In genomic region chr3:71607364-71607763, GRCh38 we compare ENCODE assay signal across 23 cellular contexts. TPM values are rescaled to one million over a fixed set of nuclear protein-coding genes. Genes with fewer than 3 reads are reported as not detected.
DNase-seq lines count a peak whose midpoint lies in the region; ATAC-seq, FAIRE-seq and TF ChIP-seq lines count a peak whose summit lies in the region.
"Had no signal": no experiment of that assay in that cellular context is flagged by ENCODE, and none has a peak within 500 bp of the region (broad histone marks: within the 10 kb centered on the region; RNA-seq: fewer than 3 reads in every experiment).

No MANE protein-coding gene starts in this region.

- no peak overlapping the region for H3K14ac ChIP-seq in IMR-90 (replicated peaks; ENCODE audit: low read depth, low read length)

- in situ Hi-C loops in IMR-90 (cut with MboI; ENCODE audit: low sequenced_read_pairs), result loop anchor here (25.0 kb wide), 1 partner anchor 895 kb away; no protein-coding TSS in a partner anchor

- H4K5ac ChIP-seq in IMR-90 (ENCODE audit: low read depth, low read length), result no peak overlapping the region

- no peaks in the 10 kb centered on the region; the same call in 1 of the 2 replicates for H3K9me2 ChIP-seq in SK-N-SH

- TF ChIP-seq RAD21 in SK-N-SH (IDR thresholded peaks at IDR 0.05; ENCODE audit: low read length) (no peak), IMR-90 (IDR thresholded peaks at IDR 0.05; ENCODE audit: low read length) (no peak)

- no peak overlapping the region for H3K4me2 ChIP-seq in SK-N-SH
- H3K4me2 ChIP-seq in IMR-90 (ENCODE audit: low read depth, low read length), result no peak overlapping the region
- H3K4me2 ChIP-seq: A549; BLaER1 treated with 17β-estradiol and CSF1 and Interleukin-3, amounts not matched to agents 10 nM and 100 nM had no signal

- no peak for TF ChIP-seq POLR2A in IMR-90 (IDR thresholded peaks at IDR 0.05; ENCODE audit: low read depth, low read length)

- no peak overlapping the region for H4K8ac ChIP-seq in IMR-90 (ENCODE audit: low read depth in 2 of 2, low read length in 2 of 2)

- no peaks in the 10 kb centered on the region for H3K27me3 Mint-ChIP-seq in mesothelial cell of epicardium (ENCODE audit: low read depth)
- H3K27me3 Mint-ChIP-seq: CD4-positive, alpha-beta T cell had no signal

- TF ChIP-seq EP300 in SK-N-SH (IDR thresholded peaks at IDR 0.05; ENCODE audit: borderline replicate concordance in 1 of 2, low read depth in 1 of 2, low read length in 1 of 2), result no peak

- FAIRE-seq in colon (lab: Jason Lieb, UNC), result peak; percentile 18
- FAIRE-seq: A549, D721Med, G401.6, GM12891, GM19239 had no signal

- H3K4me1 Mint-ChIP-seq in mesothelial cell of epicardium, result no peaks in the 10 kb centered on the region
- H3K4me1 Mint-ChIP-seq: B cell had no signal

- peaks cover 8% of the 10 kb centered on the region for H3K36me3 Mint-ChIP-seq in mesothelial cell of epicardium

- H3K9me3 ChIP-seq in SK-N-SH (no peaks in the 10 kb centered on the region), IMR-90 (ENCODE audit: control insufficient read depth, insufficient read depth, low read length) (peaks cover 4% of the 10 kb centered on the region)
- H3K9me3 ChIP-seq: Caco-2 had no signal

- H3F3A ChIP-seq in SK-N-SH (replicated peaks; ENCODE audit: insufficient read depth), result peaks cover 1% of the 10 kb centered on the region

- H3K36me3 ChIP-seq in SK-N-SH (replicated peaks in 1 of 2; ENCODE audit: control insufficient read depth in 1 of 2, insufficient read depth in 2 of 2, low read length in 1 of 2) (no peaks in the 10 kb centered on the region), IMR-90 (ENCODE audit: control insufficient read depth, insufficient read depth, low read length) (no peaks in the 10 kb centered on the region)
- H3K36me3 ChIP-seq: BLaER1 treated with 17β-estradiol and CSF1 and Interleukin-3, amounts not matched to agents 10 nM and 100 nM had no signal

- H3K9me1 ChIP-seq in IMR-90 (ENCODE audit: insufficient read depth, low read length), result no peaks in the 10 kb centered on the region

- no peaks in the 10 kb centered on the region for H3K4me1 ChIP-seq in SK-N-SH (ENCODE audit: control insufficient read depth in 1 of 2, insufficient read depth in 2 of 2, low read depth in 1 of 2, low read length in 1 of 2)
- H3K4me1 ChIP-seq in IMR-90 (ENCODE audit: control insufficient read depth, insufficient read depth, low read length), result no peaks in the 10 kb centered on the region; the same call in 1 of the 2 replicates
- H3K4me1 ChIP-seq: Caco-2 had no signal

- no peak overlapping the region for H2BK20ac ChIP-seq in IMR-90 (ENCODE audit: low read depth, low read length)

- dilution Hi-C loops in IMR-90 (cut with HindIII; ENCODE audit: low sequenced_read_pairs, unreplicated experiment), result no loop called here

- no TSS peak for BruUV-seq in IMR-90 (replicated peaks; lab: Mats Ljungman, UMichigan)

- no peak overlapping the region for H3K9ac ChIP-seq in SK-N-SH
- no peak overlapping the region for H3K9ac ChIP-seq in IMR-90 (ENCODE audit: low read depth, low read length)
- H3K9ac ChIP-seq: BLaER1 treated with 17β-estradiol and CSF1 and Interleukin-3, amounts not matched to agents 10 nM and 100 nM had no signal

- no peak overlapping the region for H2BK15ac ChIP-seq in IMR-90 (ENCODE audit: low read depth, low read length)

- H3K27ac Mint-ChIP-seq in mesothelial cell of epicardium, result no peak overlapping the region
- H3K27ac Mint-ChIP-seq: B cell; CD4-positive, alpha-beta T cell; CD8-positive, alpha-beta T cell had no signal

- ATAC-seq in SK-N-SH treated with all-trans-retinoic acid at 6 μM for 48 hours, result no peak
- no peak for ATAC-seq in IMR-90 (ENCODE audit: low read depth)
- peak; percentile 70 for ATAC-seq in left colon
- ATAC-seq: A549; CD8-positive, alpha-beta T cell had no signal

- DNase-seq in SK-N-SH, result no peak
- no peak for DNase-seq in IMR-90
- DNase-seq in left colon, result no peak
- DNase-seq in mesothelial cell of epicardium (ENCODE audit: low spot score in 2 of 2, unreplicated experiment in 2 of 2), result no peak
- DNase-seq in NCI-H2227 treated with DMSO at 0.1 percent for 48 hours (lab: John Stamatoyannopoulos, UW), result no peak
- DNase-seq: AML-193; Caco-2; Calu3; CD4-positive, alpha-beta T cell; CD8-positive, alpha-beta T cell; DMS79 treated with DMSO at 0.1 percent for 48 hours; GF-D8 had no signal

- H3K27ac ChIP-seq in SK-N-SH (ENCODE audit: low read depth in 2 of 2, low read length in 1 of 2) (no peak overlapping the region), IMR-90 (ENCODE audit: insufficient read depth, low read length) (no peak overlapping the region)
- H3K27ac ChIP-seq: 22Rv1; A549; BLaER1 treated with 17β-estradiol and CSF1 and Interleukin-3, amounts not matched to agents 10 nM and 100 nM; C4-2B had no signal

- H3K4me3 Mint-ChIP-seq in mesothelial cell of epicardium, result no peak overlapping the region
- H3K4me3 Mint-ChIP-seq: B cell; CD4-positive, alpha-beta T cell; CD8-positive, alpha-beta T cell had no signal

- TF ChIP-seq CTCF in SK-N-SH (IDR thresholded peaks at IDR 0.05) (no peak), IMR-90 (conservative IDR thresholded peaks at IDR 0.05; ENCODE audit: low read depth, low read length) (no peak), mesothelial cell of epicardium (IDR thresholded peaks at IDR 0.05; ENCODE audit: unreplicated experiment) (no peak)

- no peak overlapping the region for H4K91ac ChIP-seq in IMR-90 (ENCODE audit: insufficient read depth, low read depth, low read length)

- H4K20me1 ChIP-seq in SK-N-SH (ENCODE audit: insufficient read depth) (no peaks in the 10 kb centered on the region), IMR-90 (ENCODE audit: insufficient read depth, low read length) (no peaks in the 10 kb centered on the region)
- H4K20me1 ChIP-seq: BLaER1 treated with 17β-estradiol and CSF1 and Interleukin-3, amounts not matched to agents 10 nM and 100 nM had no signal

- no peak overlapping the region for H3K23ac ChIP-seq in IMR-90 (ENCODE audit: low read depth, low read length)

- no peaks in the 10 kb centered on the region; the same call in 1 of the 2 replicates for H3K79me2 ChIP-seq in SK-N-SH (ENCODE audit: insufficient read depth)

- H2BK5ac ChIP-seq in IMR-90 (ENCODE audit: low read depth, low read length, poor library complexity, severe bottlenecking), result no peak overlapping the region

- H2AFZ ChIP-seq in SK-N-SH (ENCODE audit: low read depth) (no peak overlapping the region), IMR-90 (replicated peaks; ENCODE audit: low read length, poor library complexity) (no peak overlapping the region)

- CTCF ChIA-PET in SK-N-SH (lab: Yijun Ruan, JAX), result interaction anchor here (0.8 kb wide), 1 partner anchor 906 kb away, joined by 3 read pairs; no protein-coding TSS in a partner anchor
- CTCF ChIA-PET in IMR-90 (lab: Yijun Ruan, JAX), result interaction anchor here (0.5 kb wide), 1 partner anchor 255 kb away, joined by 3 read pairs; no protein-coding TSS in a partner anchor

- WGBS in SK-N-SH (ENCODE audit: low lambda C conversion rate), result 93% methylated on average over 2 of the region's 2 CpGs
- WGBS in IMR-90 (ENCODE audit: extremely low coverage in 2 of 2, insufficient read length in 1 of 2), 2 experiments, result 100% methylated on average over 1 of the region's 2 CpGs; no CpG with 5 or more reads in 1 of the 2 experiments

- H3K18ac ChIP-seq in IMR-90 (ENCODE audit: low read depth, low read length), result no peak overlapping the region

- H3K56ac ChIP-seq in IMR-90 (ENCODE audit: extremely low read depth, insufficient read depth, low read length), result no peak overlapping the region

- POLR2A ChIA-PET in SK-N-SH (lab: Yijun Ruan, JAX) (no interaction called here), IMR-90 (lab: Charles Lee; ENCODE audit: unreplicated experiment) (no interaction called here)

- H3K27me3 ChIP-seq in SK-N-SH (ENCODE audit: insufficient read depth) (no peaks in the 10 kb centered on the region), IMR-90 (ENCODE audit: control insufficient read depth, insufficient read depth, low read length) (peaks cover 3% of the 10 kb centered on the region)
- H3K27me3 ChIP-seq: BLaER1 treated with 17β-estradiol and CSF1 and Interleukin-3, amounts not matched to agents 10 nM and 100 nM had no signal

- H2AK9ac ChIP-seq in IMR-90 (replicated peaks; ENCODE audit: low read depth, low read length, poor library complexity), result no peak overlapping the region

- no peak overlapping the region for H3K4ac ChIP-seq in IMR-90 (ENCODE audit: low read depth, low read length)

- H3K9me3 Mint-ChIP-seq in mesothelial cell of epicardium, result peaks cover 19% of the 10 kb centered on the region

- H3K4me3 ChIP-seq in SK-N-SH (ENCODE audit: low read depth in 2 of 2, low read length in 1 of 2) (no peak overlapping the region), IMR-90 (ENCODE audit: insufficient read depth, low read depth, low read length) (no peak overlapping the region)
- H3K4me3 ChIP-seq: A549; BLaER1 treated with 17β-estradiol and CSF1 and Interleukin-3, amounts not matched to agents 10 nM and 100 nM had no signal

- no peak overlapping the region for H2AK5ac ChIP-seq in IMR-90 (ENCODE audit: low read depth, low read length)

- no peaks in the 10 kb centered on the region for H3K79me1 ChIP-seq in IMR-90 (ENCODE audit: low read depth in 1 of 2, low read length in 2 of 2)

- no peak overlapping the region for H2BK120ac ChIP-seq in IMR-90 (ENCODE audit: low read depth, low read length)

- intact Hi-C loops in IMR-90 (cut with micrococcal nuclease) (no loop called here), left colon (cut with DNase I, micrococcal nuclease) (no loop called here)

TF ChIP-seq in SK-N-SH, 30 proteins besides CTCF, POLR2A, EP300 and RAD21 (continues in another document):
- TF ChIP-seq SIN3A (IDR thresholded peaks at IDR 0.05; ENCODE audit: borderline replicate concordance, low read depth, low read length) (no peak), MEF2A (IDR thresholded peaks at IDR 0.05; ENCODE audit: borderline replicate concordance, low read depth) (no peak), POLR2AphosphoS5 (IDR thresholded peaks at IDR 0.05; ENCODE audit: low read depth, low read length) (no peak), GABPA (IDR thresholded peaks at IDR 0.05; ENCODE audit: low read depth) (no peak), GATA2 (CRISPR knock-in tag; IDR thresholded peaks at IDR 0.05) (no peak)

TF ChIP-seq in IMR-90, 13 proteins besides CTCF, POLR2A, EP300 and RAD21 (continues in another document):
- TF ChIP-seq CEBPB (IDR thresholded peaks at IDR 0.05; ENCODE audit: low read depth, low read length), result peak; percentile 68; the same call in 1 of the 2 replicates

RNA-seq across cellular contexts. Expression of gene FOXP1, which starts 23.8 kb away (rescaled TPM):
- polyA plus RNA-seq in SK-N-SH (2012; rRNA removed), result 8.8 and 10.5 TPM in 2 replicates
- 5.7 and 6.3 TPM in 2 replicates for polyA plus RNA-seq in SK-N-SH (2012; cell fraction: cytosol; rRNA removed)
- 10.3 and 11.2 TPM in 2 replicates for polyA plus RNA-seq in SK-N-SH (2012; cell fraction: nucleus; rRNA removed)
- total RNA-seq in IMR-90 (2012; rRNA removed), result 128 and 132 TPM in 2 replicates
- polyA plus RNA-seq in IMR-90 (2012; rRNA removed), result 37.0 and 43.3 TPM in 2 replicates
- polyA plus RNA-seq in IMR-90 (2012; cell fraction: cytosol; rRNA removed), result 9.9 and 20.0 TPM in 2 replicates
- polyA plus RNA-seq in IMR-90 (2012; cell fraction: nucleus; rRNA removed; ENCODE audit: low replicate concordance), result 21.2 and 46.2 TPM in 2 replicates
- 100 to 1,000 TPM; 131 to 135 TPM for total RNA-seq in left colon
- total RNA-seq in mesothelial cell of epicardium, result 170 to 187 TPM (median 183 TPM) in 3 replicates
